ENCODE assay signal across 1 cellular context in the genomic region with DNA sequence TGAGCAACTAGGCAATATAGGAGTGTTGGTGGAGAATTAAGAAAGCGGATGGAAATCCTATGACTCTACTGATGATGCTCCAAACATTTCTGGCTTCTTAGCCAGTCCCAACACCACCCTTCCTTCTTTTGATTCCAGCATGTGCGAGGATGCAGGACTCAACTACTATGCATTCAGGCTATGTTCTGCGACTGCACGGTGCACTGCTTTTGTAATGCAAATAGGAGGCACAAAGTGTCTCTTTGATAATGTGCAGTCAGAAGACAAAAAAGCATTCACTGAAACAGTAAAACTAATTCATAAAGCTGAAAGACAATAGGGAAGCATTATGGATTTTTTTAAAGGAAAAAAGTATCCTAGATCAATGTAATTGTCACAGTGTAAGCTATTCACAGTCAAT.
TF ChIP-seq lines count a peak whose summit lies in the region.

No MANE protein-coding gene starts in this region.

TF ChIP-seq in IMR-90, 13 proteins besides CTCF, POLR2A, EP300 and RAD21 (continued from another document):
- TF ChIP-seq, protein P1, sequence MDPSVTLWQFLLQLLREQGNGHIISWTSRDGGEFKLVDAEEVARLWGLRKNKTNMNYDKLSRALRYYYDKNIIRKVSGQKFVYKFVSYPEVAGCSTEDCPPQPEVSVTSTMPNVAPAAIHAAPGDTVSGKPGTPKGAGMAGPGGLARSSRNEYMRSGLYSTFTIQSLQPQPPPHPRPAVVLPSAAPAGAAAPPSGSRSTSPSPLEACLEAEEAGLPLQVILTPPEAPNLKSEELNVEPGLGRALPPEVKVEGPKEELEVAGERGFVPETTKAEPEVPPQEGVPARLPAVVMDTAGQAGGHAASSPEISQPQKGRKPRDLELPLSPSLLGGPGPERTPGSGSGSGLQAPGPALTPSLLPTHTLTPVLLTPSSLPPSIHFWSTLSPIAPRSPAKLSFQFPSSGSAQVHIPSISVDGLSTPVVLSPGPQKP (IDR thresholded peaks at IDR 0.05; ENCODE audit: borderline replicate concordance, low read depth, low read length), result no peak
- no peak for TF ChIP-seq BHLHE40 (IDR thresholded peaks at IDR 0.05; ENCODE audit: low read depth, low read length)
- TF ChIP-seq SMC3 (IDR thresholded peaks at IDR 0.05; ENCODE audit: low read depth, low read length), result no peak
- TF ChIP-seq NFE2L2 (IDR thresholded peaks at IDR 0.05; ENCODE audit: low read depth, low read length), result no peak
- TF ChIP-seq, protein P2, sequence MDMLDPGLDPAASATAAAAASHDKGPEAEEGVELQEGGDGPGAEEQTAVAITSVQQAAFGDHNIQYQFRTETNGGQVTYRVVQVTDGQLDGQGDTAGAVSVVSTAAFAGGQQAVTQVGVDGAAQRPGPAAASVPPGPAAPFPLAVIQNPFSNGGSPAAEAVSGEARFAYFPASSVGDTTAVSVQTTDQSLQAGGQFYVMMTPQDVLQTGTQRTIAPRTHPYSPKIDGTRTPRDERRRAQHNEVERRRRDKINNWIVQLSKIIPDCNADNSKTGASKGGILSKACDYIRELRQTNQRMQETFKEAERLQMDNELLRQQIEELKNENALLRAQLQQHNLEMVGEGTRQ (IDR thresholded peaks at IDR 0.05; ENCODE audit: low read depth, low read length), result no peak
